Comparison of ENCODE assay signal across 9 cellular contexts in genomic region chr15:99507732-99508571, GRCh38. TPM values are rescaled to one million over a fixed set of nuclear protein-coding genes. Genes with fewer than 3 reads are reported as not detected.
DNase-seq lines count a peak whose midpoint lies in the region; ATAC-seq and TF ChIP-seq lines count a peak whose summit lies in the region.
"Had no signal": no experiment of that assay in that cellular context is flagged by ENCODE, and none has a peak within 500 bp of the region (broad histone marks: within the 10 kb centered on the region; RNA-seq: fewer than 3 reads in every experiment).

No MANE protein-coding gene starts in this region.

- H3K9me3 ChIP-seq in cardiac muscle cell (ENCODE audit: low read depth): no peaks in the 10 kb centered on the region

- H3K4me1 ChIP-seq in cardiac muscle cell (ENCODE audit: low read depth): peaks cover 9% of the 10 kb centered on the region

- H3K27ac Mint-ChIP-seq in activated naive CD8-positive, alpha-beta T cell treated with anti-CD3 and anti-CD28 coated beads, Interleukin-2, amount 10 ng/mL, durations not matched to agents 7 days and 5 days: peak overlapping the region; percentile 67
- no peak overlapping the region for H3K27ac Mint-ChIP-seq in activated naive CD8-positive, alpha-beta T cell treated with anti-CD3 and anti-CD28 coated beads for 36 hours
- H3K27ac Mint-ChIP-seq: CD4-positive, CD25-positive, alpha-beta regulatory T cell had no signal

- peak overlapping the region; percentile 27 for H3K27ac ChIP-seq in cardiac muscle cell

- H3K27me3 ChIP-seq in cardiac muscle cell: no peaks in the 10 kb centered on the region

- no peak overlapping the region for H3K4me3 ChIP-seq in cardiac muscle cell

- no peak for DNase-seq in activated naive CD8-positive, alpha-beta T cell treated with anti-CD3 and anti-CD28 coated beads, Interleukin-2, amount 10 ng/mL, durations not matched to agents 7 days and 5 days
- DNase-seq in activated naive CD8-positive, alpha-beta T cell treated with anti-CD3 and anti-CD28 coated beads for 36 hours: no peak
- DNase-seq in cardiac muscle cell (ENCODE audit: low read depth in 1 of 2, low spot score in 1 of 2) (peak in 1 of 2 donors; percentile 84), stromal cell of bone marrow (ENCODE audit: low read depth) (peak; percentile 36), NCI-H2171 (lab: John Stamatoyannopoulos, UW) (no peak), NCI-H69 (lab: John Stamatoyannopoulos, UW) (no peak)
- DNase-seq in central memory CD4-positive, alpha-beta T cell: no peak
- DNase-seq: CD4-positive, CD25-positive, alpha-beta regulatory T cell had no signal

- no peaks in the 10 kb centered on the region for H3K9me3 Mint-ChIP-seq in activated naive CD8-positive, alpha-beta T cell treated with anti-CD3 and anti-CD28 coated beads, Interleukin-2, amount 10 ng/mL, durations not matched to agents 7 days and 5 days
- H3K9me3 Mint-ChIP-seq in activated naive CD8-positive, alpha-beta T cell treated with anti-CD3 and anti-CD28 coated beads for 36 hours: no peaks in the 10 kb centered on the region

- H3K4me3 Mint-ChIP-seq in activated naive CD8-positive, alpha-beta T cell treated with anti-CD3 and anti-CD28 coated beads, Interleukin-2, amount 10 ng/mL, durations not matched to agents 7 days and 5 days: peak overlapping the region; percentile 55
- no peak overlapping the region for H3K4me3 Mint-ChIP-seq in activated naive CD8-positive, alpha-beta T cell treated with anti-CD3 and anti-CD28 coated beads for 36 hours
- H3K4me3 Mint-ChIP-seq: CD4-positive, CD25-positive, alpha-beta regulatory T cell had no signal

- peaks cover 2% of the 10 kb centered on the region for H3K36me3 Mint-ChIP-seq in activated naive CD8-positive, alpha-beta T cell treated with anti-CD3 and anti-CD28 coated beads, Interleukin-2, amount 10 ng/mL, durations not matched to agents 7 days and 5 days
- no peaks in the 10 kb centered on the region for H3K36me3 Mint-ChIP-seq in activated naive CD8-positive, alpha-beta T cell treated with anti-CD3 and anti-CD28 coated beads for 36 hours
- H3K36me3 Mint-ChIP-seq: CD4-positive, CD25-positive, alpha-beta regulatory T cell had no signal

- no peak for TF ChIP-seq CTCF in cardiac muscle cell (IDR thresholded peaks at IDR 0.05; ENCODE audit: low read depth, low read length)

- POLR2A ChIA-PET in activated naive CD8-positive, alpha-beta T cell treated with anti-CD3 and anti-CD28 coated beads, Interleukin-2, amount 10 ng/mL, durations not matched to agents 7 days and 5 days (lab: Charles Lee): interaction anchor here (1.1 to 2.2 kb wide), 2 partner anchors 12 to 58 kb away, joined by 5 to 14 read pairs; partner anchors contain the start of gene MEF2A

- H3K36me3 ChIP-seq in cardiac muscle cell: no peaks in the 10 kb centered on the region

- H3K27me3 Mint-ChIP-seq in activated naive CD8-positive, alpha-beta T cell treated with anti-CD3 and anti-CD28 coated beads, Interleukin-2, amount 10 ng/mL, durations not matched to agents 7 days and 5 days: no peaks in the 10 kb centered on the region
- H3K27me3 Mint-ChIP-seq in activated naive CD8-positive, alpha-beta T cell treated with anti-CD3 and anti-CD28 coated beads for 36 hours: no peaks in the 10 kb centered on the region

- peak; percentile 53 for ATAC-seq in activated naive CD8-positive, alpha-beta T cell treated with anti-CD3 and anti-CD28 coated beads, Interleukin-2, amount 10 ng/mL, durations not matched to agents 7 days and 5 days (ENCODE audit: low read depth)

- H3K4me1 Mint-ChIP-seq in activated naive CD8-positive, alpha-beta T cell treated with anti-CD3 and anti-CD28 coated beads, Interleukin-2, amount 10 ng/mL, durations not matched to agents 7 days and 5 days: peaks cover 76% of the 10 kb centered on the region
- peaks cover 54% of the 10 kb centered on the region for H3K4me1 Mint-ChIP-seq in activated naive CD8-positive, alpha-beta T cell treated with anti-CD3 and anti-CD28 coated beads for 36 hours

TF ChIP-seq in PFSK-1, 5 proteins besides CTCF, POLR2A, EP300 and RAD21:
- TF ChIP-seq SIN3A (IDR thresholded peaks at IDR 0.05; ENCODE audit: borderline replicate concordance, insufficient read depth, low read length) (0 out of 2 replicates have a peak, but pooled peaks have one; percentile 12), FOXP2 (optimal IDR thresholded peaks at IDR 0.05; ENCODE audit: borderline replicate concordance, extremely low read depth, extremely low read length, insufficient read depth) (no peak), POLR2AphosphoS5 (IDR thresholded peaks at IDR 0.05; ENCODE audit: low read depth, low read length) (no peak), REST (IDR thresholded peaks at IDR 0.05; ENCODE audit: insufficient read depth in 1 of 2, low read depth in 2 of 2, low read length in 2 of 2) (no peak)

RNA-seq across cellular contexts. Expression of gene MEF2A, which starts 57.8 kb away (rescaled TPM):
- total RNA-seq in activated naive CD8-positive, alpha-beta T cell treated with anti-CD3 and anti-CD28 coated beads, Interleukin-2, amount 10 ng/mL, durations not matched to agents 7 days and 5 days: 10 to 100 TPM; 29.0 to 31.8 TPM
- 10 to 100 TPM; 20.9 to 21.9 TPM for total RNA-seq in activated naive CD8-positive, alpha-beta T cell treated with anti-CD3 and anti-CD28 coated beads for 36 hours
- polyA plus RNA-seq in PFSK-1 (2012; ENCODE audit: insufficient read length, low read depth): 26.2 TPM
- 226 and 556 TPM in 2 replicates for total RNA-seq in cardiac muscle cell
- 91.7 and 168 TPM in 2 replicates for polyA plus RNA-seq in cardiac muscle cell
